In the genomic region with DNA sequence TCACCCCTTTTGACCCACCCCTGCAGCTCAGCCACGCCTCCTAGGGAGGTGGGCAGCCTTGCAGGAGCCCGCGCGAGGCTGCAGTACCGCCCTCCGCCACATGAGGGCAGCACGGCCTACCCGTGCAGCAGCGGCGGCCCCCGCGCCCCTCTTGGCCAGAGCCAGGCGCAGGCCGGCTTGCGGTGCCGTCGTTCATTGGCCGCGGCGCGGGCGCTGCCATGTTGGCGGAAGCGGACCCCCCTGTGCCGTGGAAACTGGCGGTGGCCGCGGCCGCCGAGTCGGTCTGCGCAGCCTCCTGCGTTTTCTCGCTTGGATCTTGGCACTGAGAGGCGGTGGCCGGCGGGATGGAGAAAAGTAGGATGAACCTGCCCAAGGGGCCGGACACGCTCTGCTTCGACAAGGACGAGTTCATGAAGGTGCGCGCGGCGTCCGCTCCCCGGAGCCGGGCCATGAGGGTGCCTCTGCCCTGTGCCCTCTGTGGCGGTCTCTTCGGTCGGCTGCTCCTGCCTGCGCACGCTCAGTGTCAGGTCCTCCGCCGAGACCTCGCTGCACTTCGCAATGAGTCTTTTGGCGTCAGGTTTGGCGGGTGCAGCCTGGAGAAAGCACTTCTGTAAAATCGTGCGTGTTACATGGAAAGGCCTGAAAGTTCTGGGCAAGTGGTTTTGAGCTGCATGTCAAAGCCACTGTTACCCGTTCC, we compare ENCODE assay signal across 1 cellular context.
TF ChIP-seq lines count a peak whose summit lies in the region.

TSS of gene COG2 (plus strand) at position 219 of the 697 bp plus-strand sequence. CDS start at position 345, 126 bp downstream.

TF ChIP-seq in HepG2, 621 proteins besides CTCF, POLR2A, EP300 and RAD21 (continued from another document):
- TF ChIP-seq, protein P1, sequence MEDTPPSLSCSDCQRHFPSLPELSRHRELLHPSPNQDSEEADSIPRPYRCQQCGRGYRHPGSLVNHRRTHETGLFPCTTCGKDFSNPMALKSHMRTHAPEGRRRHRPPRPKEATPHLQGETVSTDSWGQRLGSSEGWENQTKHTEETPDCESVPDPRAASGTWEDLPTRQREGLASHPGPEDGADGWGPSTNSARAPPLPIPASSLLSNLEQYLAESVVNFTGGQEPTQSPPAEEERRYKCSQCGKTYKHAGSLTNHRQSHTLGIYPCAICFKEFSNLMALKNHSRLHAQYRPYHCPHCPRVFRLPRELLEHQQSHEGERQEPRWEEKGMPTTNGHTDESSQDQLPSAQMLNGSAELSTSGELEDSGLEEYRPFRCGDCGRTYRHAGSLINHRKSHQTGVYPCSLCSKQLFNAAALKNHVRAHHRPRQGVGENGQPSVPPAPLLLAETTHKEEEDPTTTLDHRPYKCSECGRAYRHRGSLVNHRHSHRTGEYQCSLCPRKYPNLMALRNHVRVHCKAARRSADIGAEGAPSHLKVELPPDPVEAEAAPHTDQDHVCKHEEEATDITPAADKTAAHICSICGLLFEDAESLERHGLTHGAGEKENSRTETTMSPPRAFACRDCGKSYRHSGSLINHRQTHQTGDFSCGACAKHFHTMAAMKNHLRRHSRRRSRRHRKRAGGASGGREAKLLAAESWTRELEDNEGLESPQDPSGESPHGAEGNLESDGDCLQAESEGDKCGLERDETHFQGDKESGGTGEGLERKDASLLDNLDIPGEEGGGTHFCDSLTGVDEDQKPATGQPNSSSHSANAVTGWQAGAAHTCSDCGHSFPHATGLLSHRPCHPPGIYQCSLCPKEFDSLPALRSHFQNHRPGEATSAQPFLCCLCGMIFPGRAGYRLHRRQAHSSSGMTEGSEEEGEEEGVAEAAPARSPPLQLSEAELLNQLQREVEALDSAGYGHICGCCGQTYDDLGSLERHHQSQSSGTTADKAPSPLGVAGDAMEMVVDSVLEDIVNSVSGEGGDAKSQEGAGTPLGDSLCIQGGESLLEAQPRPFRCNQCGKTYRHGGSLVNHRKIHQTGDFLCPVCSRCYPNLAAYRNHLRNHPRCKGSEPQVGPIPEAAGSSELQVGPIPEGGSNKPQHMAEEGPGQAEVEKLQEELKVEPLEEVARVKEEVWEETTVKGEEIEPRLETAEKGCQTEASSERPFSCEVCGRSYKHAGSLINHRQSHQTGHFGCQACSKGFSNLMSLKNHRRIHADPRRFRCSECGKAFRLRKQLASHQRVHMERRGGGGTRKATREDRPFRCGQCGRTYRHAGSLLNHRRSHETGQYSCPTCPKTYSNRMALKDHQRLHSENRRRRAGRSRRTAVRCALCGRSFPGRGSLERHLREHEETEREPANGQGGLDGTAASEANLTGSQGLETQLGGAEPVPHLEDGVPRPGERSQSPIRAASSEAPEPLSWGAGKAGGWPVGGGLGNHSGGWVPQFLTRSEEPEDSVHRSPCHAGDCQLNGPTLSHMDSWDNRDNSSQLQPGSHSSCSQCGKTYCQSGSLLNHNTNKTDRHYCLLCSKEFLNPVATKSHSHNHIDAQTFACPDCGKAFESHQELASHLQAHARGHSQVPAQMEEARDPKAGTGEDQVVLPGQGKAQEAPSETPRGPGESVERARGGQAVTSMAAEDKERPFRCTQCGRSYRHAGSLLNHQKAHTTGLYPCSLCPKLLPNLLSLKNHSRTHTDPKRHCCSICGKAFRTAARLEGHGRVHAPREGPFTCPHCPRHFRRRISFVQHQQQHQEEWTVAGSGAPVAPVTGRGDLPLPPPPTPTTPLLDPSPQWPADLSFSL (CRISPR knock-in tag; IDR thresholded peaks at IDR 0.05) = 0 out of 2 replicates have a peak, but pooled peaks have one; percentile 36
- TF ChIP-seq NR2F1 (CRISPR knock-in tag; IDR thresholded peaks at IDR 0.05) = 0 out of 4 replicates have a peak, but pooled peaks of 1 of the 2 experiments have one; percentile 42
- TF ChIP-seq NRL (CRISPR knock-in tag; IDR thresholded peaks at IDR 0.05; ENCODE audit: borderline replicate concordance) = peak; percentile 51; the same call in 1 of the 2 replicates
- TF ChIP-seq RFXAP (CRISPR knock-in tag; IDR thresholded peaks at IDR 0.05; ENCODE audit: borderline replicate concordance) = peak; percentile 87; the same call in 1 of the 2 replicates
- TF ChIP-seq FUBP1 (CRISPR knock-in tag; IDR thresholded peaks at IDR 0.05; ENCODE audit: borderline replicate concordance) = peak; percentile 27; the same call in 1 of the 2 replicates
- TF ChIP-seq ZNF230 (CRISPR knock-in tag; IDR thresholded peaks at IDR 0.05) = peak; percentile 88; the same call in 1 of the 2 replicates
- TF ChIP-seq RAD51 (IDR thresholded peaks at IDR 0.05; ENCODE audit: borderline replicate concordance) = no peak
- peak; percentile 84; the same call in 1 of the 2 replicates for TF ChIP-seq ZNF343 (CRISPR knock-in tag; IDR thresholded peaks at IDR 0.05)
- TF ChIP-seq, protein P2, sequence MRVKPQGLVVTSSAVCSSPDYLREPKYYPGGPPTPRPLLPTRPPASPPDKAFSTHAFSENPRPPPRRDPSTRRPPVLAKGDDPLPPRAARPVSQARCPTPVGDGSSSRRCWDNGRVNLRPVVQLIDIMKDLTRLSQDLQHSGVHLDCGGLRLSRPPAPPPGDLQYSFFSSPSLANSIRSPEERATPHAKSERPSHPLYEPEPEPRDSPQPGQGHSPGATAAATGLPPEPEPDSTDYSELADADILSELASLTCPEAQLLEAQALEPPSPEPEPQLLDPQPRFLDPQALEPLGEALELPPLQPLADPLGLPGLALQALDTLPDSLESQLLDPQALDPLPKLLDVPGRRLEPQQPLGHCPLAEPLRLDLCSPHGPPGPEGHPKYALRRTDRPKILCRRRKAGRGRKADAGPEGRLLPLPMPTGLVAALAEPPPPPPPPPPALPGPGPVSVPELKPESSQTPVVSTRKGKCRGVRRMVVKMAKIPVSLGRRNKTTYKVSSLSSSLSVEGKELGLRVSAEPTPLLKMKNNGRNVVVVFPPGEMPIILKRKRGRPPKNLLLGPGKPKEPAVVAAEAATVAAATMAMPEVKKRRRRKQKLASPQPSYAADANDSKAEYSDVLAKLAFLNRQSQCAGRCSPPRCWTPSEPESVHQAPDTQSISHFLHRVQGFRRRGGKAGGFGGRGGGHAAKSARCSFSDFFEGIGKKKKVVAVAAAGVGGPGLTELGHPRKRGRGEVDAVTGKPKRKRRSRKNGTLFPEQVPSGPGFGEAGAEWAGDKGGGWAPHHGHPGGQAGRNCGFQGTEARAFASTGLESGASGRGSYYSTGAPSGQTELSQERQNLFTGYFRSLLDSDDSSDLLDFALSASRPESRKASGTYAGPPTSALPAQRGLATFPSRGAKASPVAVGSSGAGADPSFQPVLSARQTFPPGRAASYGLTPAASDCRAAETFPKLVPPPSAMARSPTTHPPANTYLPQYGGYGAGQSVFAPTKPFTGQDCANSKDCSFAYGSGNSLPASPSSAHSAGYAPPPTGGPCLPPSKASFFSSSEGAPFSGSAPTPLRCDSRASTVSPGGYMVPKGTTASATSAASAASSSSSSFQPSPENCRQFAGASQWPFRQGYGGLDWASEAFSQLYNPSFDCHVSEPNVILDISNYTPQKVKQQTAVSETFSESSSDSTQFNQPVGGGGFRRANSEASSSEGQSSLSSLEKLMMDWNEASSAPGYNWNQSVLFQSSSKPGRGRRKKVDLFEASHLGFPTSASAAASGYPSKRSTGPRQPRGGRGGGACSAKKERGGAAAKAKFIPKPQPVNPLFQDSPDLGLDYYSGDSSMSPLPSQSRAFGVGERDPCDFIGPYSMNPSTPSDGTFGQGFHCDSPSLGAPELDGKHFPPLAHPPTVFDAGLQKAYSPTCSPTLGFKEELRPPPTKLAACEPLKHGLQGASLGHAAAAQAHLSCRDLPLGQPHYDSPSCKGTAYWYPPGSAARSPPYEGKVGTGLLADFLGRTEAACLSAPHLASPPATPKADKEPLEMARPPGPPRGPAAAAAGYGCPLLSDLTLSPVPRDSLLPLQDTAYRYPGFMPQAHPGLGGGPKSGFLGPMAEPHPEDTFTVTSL (CRISPR knock-in tag; IDR thresholded peaks at IDR 0.05; ENCODE audit: borderline replicate concordance) = no peak
- TF ChIP-seq, protein P3, sequence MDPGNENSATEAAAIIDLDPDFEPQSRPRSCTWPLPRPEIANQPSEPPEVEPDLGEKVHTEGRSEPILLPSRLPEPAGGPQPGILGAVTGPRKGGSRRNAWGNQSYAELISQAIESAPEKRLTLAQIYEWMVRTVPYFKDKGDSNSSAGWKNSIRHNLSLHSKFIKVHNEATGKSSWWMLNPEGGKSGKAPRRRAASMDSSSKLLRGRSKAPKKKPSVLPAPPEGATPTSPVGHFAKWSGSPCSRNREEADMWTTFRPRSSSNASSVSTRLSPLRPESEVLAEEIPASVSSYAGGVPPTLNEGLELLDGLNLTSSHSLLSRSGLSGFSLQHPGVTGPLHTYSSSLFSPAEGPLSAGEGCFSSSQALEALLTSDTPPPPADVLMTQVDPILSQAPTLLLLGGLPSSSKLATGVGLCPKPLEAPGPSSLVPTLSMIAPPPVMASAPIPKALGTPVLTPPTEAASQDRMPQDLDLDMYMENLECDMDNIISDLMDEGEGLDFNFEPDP (CRISPR knock-in tag; conservative IDR thresholded peaks at IDR 0.05) = no peak
- TF ChIP-seq ZSCAN9 (CRISPR knock-in tag; IDR thresholded peaks at IDR 0.05; ENCODE audit: borderline replicate concordance) = peak; percentile 88; the same call in 1 of the 2 replicates
- peak; percentile 82 for TF ChIP-seq SP4 (CRISPR knock-in tag; IDR thresholded peaks at IDR 0.05)
- TF ChIP-seq ZNF44 (CRISPR knock-in tag; IDR thresholded peaks at IDR 0.05) = peak; percentile 63
- no peak for TF ChIP-seq NFE2L2 (IDR thresholded peaks at IDR 0.05; ENCODE audit: low read length)
- TF ChIP-seq ATM (IDR thresholded peaks at IDR 0.05; ENCODE audit: borderline replicate concordance) = no peak
- peak; percentile 89 for TF ChIP-seq TAF1 (CRISPR knock-in tag; IDR thresholded peaks at IDR 0.05)
- peak; percentile 80; the same call in 1 of the 2 replicates for TF ChIP-seq ZNF317 (CRISPR knock-in tag; IDR thresholded peaks at IDR 0.05)
- TF ChIP-seq SIX1 (CRISPR knock-in tag; IDR thresholded peaks at IDR 0.05; ENCODE audit: borderline replicate concordance) = no peak
- peak; percentile 71 for TF ChIP-seq POLR2AphosphoS5 (IDR thresholded peaks at IDR 0.05; ENCODE audit: low read depth, low read length)
- 0 out of 2 replicates have a peak, but pooled peaks have one; percentile 83 for TF ChIP-seq PRMT3 (CRISPR knock-in tag; IDR thresholded peaks at IDR 0.05; ENCODE audit: borderline replicate concordance, low read depth)
- TF ChIP-seq, protein P4, sequence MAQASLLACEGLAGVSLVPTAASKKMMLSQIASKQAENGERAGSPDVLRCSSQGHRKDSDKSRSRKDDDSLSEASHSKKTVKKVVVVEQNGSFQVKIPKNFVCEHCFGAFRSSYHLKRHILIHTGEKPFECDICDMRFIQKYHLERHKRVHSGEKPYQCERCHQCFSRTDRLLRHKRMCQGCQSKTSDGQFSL (CRISPR knock-in tag; IDR thresholded peaks at IDR 0.05) = peak; percentile 78; the same call in 1 of the 2 replicates
- TF ChIP-seq EED (CRISPR knock-in tag; IDR thresholded peaks at IDR 0.05) = peak; percentile 94
- 0 out of 2 replicates have a peak, but pooled peaks have one; percentile 70 for TF ChIP-seq ZNF615 (CRISPR knock-in tag; IDR thresholded peaks at IDR 0.05; ENCODE audit: borderline replicate concordance)
- no peak for TF ChIP-seq FLYWCH1 (CRISPR knock-in tag; IDR thresholded peaks at IDR 0.05)
